Comparison of ENCODE assay signal across 23 cellular contexts in genomic region chr20:59663513-59663890, GRCh38. TPM values are rescaled to one million over a fixed set of nuclear protein-coding genes. Genes with fewer than 3 reads are reported as not detected.
"Had no signal": no experiment of that assay in that cellular context is flagged by ENCODE, and none has a peak within 500 bp of the region (broad histone marks: within the 10 kb centered on the region; RNA-seq: fewer than 3 reads in every experiment).

No MANE protein-coding gene starts in this region.

- H3K36me3 Mint-ChIP-seq: activated naive CD8-positive, alpha-beta T cell treated with anti-CD3 and anti-CD28 coated beads, Interleukin-2, amount 10 ng/mL, durations not matched to agents 7 days and 5 days had no signal

- H3K27ac Mint-ChIP-seq: activated B cell treated with CpG ODN at 0.5 μM for 24 hours; activated CD4-positive, alpha-beta T cell treated with anti-CD3 and anti-CD28 coated beads, Interleukin-2, amount 10 ng/mL, durations not matched to agents 24 days and 14 days; activated naive CD8-positive, alpha-beta T cell treated with anti-CD3 and anti-CD28 coated beads, Interleukin-2, amount 10 ng/mL, durations not matched to agents 7 days and 5 days; T-helper 17 cell had no signal

- FAIRE-seq: RCC 7860 had no signal

- H3K27me3 ChIP-seq: adrenal gland, MG63 had no signal

- DNase-seq: activated B cell treated with CpG ODN at 0.5 μM for 24 hours; activated CD4-positive, alpha-beta T cell treated with anti-CD3 and anti-CD28 coated beads for 1 hour; activated CD4-positive, alpha-beta T cell treated with anti-CD3 and anti-CD28 coated beads, Interleukin-2, amount 10 ng/mL, durations not matched to agents 24 days and 14 days; activated CD4-positive, alpha-beta T cell treated with anti-CD3 and anti-CD28 coated beads, Interleukin-2, amount 50 U/mL, for 48 hours; activated naive CD4-positive, alpha-beta T cell treated with anti-CD3 and anti-CD28 coated beads, Interleukin-2, amount 50 U/mL, for 16 hours; activated naive CD8-positive, alpha-beta T cell treated with anti-CD3 and anti-CD28 coated beads, Interleukin-2, amount 10 ng/mL, durations not matched to agents 7 days and 5 days; activated T-cell treated with anti-CD3 and anti-CD28 coated beads, Interleukin-2, amount 50 U/mL, for 1 hour; MG63; MV-4-11; NCI-H1092 treated with DMSO at 0.1 percent for 48 hours; NCI-H1417 treated with DMSO at 0.1 percent for 48 hours; NCI-H1694; NCI-H2029; NCI-H2107; NCI-H510A; NCI-H526 treated with DMSO at 0.1 percent for 48 hours; NCI-H82; PC-3; SHP77 treated with DMSO at 0.1 percent for 48 hours; T-helper 17 cell; T-helper 9 cell had no signal

- H3K27me3 Mint-ChIP-seq: activated CD4-positive, alpha-beta T cell treated with anti-CD3 and anti-CD28 coated beads, Interleukin-2, amount 10 ng/mL, durations not matched to agents 24 days and 14 days had no signal

- H3K27ac ChIP-seq: adrenal gland had no signal

- ATAC-seq: PC-3, T-helper 17 cell had no signal

- H3K4me3 ChIP-seq: adrenal gland, MG63 had no signal

- H3K4me3 Mint-ChIP-seq: activated B cell treated with CpG ODN at 0.5 μM for 24 hours; activated CD4-positive, alpha-beta T cell treated with anti-CD3 and anti-CD28 coated beads, Interleukin-2, amount 10 ng/mL, durations not matched to agents 24 days and 14 days; activated naive CD8-positive, alpha-beta T cell treated with anti-CD3 and anti-CD28 coated beads, Interleukin-2, amount 10 ng/mL, durations not matched to agents 7 days and 5 days; T-helper 17 cell had no signal

- H3K4me1 Mint-ChIP-seq: activated B cell treated with CpG ODN at 0.5 μM for 24 hours; activated CD4-positive, alpha-beta T cell treated with anti-CD3 and anti-CD28 coated beads, Interleukin-2, amount 10 ng/mL, durations not matched to agents 24 days and 14 days; activated naive CD8-positive, alpha-beta T cell treated with anti-CD3 and anti-CD28 coated beads, Interleukin-2, amount 10 ng/mL, durations not matched to agents 7 days and 5 days; T-helper 17 cell had no signal

RNA-seq across cellular contexts. Expression of gene PHACTR3, which starts 59.2 kb away (rescaled TPM):
- total RNA-seq: activated B cell treated with CpG ODN at 0.5 μM for 24 hours; activated CD4-positive, alpha-beta T cell treated with anti-CD3 and anti-CD28 coated beads, Interleukin-2, amount 10 ng/mL, durations not matched to agents 24 days and 14 days; activated naive CD8-positive, alpha-beta T cell treated with anti-CD3 and anti-CD28 coated beads, Interleukin-2, amount 10 ng/mL, durations not matched to agents 7 days and 5 days had no signal
